ENCODE assay signal across 1 cellular context in genomic region chr11:44564198-44564597, GRCh38.
TF ChIP-seq lines count a peak whose summit lies in the region.

No MANE protein-coding gene starts in this region.

TF ChIP-seq in HEK293, 187 proteins besides CTCF, POLR2A, EP300 and RAD21 (continued from another document):
- no peak for TF ChIP-seq ZNF266 (tag by site-specific recombination; IDR thresholded peaks at IDR 0.05; ENCODE audit: low read depth)
